In the genomic region with DNA sequence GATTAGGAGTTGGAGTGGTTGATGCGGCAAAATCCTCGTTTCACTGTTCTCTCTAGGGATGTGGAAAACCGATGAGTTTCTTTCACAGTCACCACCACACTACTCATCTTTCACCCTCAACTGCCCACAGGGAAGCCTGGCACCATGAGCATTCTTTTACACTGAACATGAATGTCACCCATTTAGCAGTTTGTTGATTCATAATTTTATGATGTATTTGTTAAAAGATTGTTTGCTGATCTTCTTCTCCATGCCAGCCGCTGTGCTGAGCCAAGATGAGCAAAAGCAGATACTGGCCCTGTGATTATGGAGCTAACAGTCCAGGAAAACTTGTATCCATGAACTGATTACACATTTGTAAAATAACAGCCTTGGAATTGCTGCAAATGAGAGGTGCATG, we compare ENCODE assay signal across 36 cellular contexts. TPM values are rescaled to one million over a fixed set of nuclear protein-coding genes. Genes with fewer than 3 reads are reported as not detected.
"Had no signal": no experiment of that assay in that cellular context is flagged by ENCODE, and none has a peak within 500 bp of the region (broad histone marks: within the 10 kb centered on the region; RNA-seq: fewer than 3 reads in every experiment).

No MANE protein-coding gene starts in this region.

- DNase-seq: activated CD4-positive, alpha-beta memory T cell treated with anti-CD3 and anti-CD28 coated beads, Interleukin-2, amount 10 ng/mL, durations not matched to agents 7 days and 5 days; activated CD4-positive, alpha-beta T cell treated with anti-CD3 and anti-CD28 coated beads for 1 hour; activated CD4-positive, alpha-beta T cell treated with anti-CD3 and anti-CD28 coated beads for 36 hours; activated CD4-positive, alpha-beta T cell treated with anti-CD3 and anti-CD28 coated beads for 48 hours; activated CD4-positive, alpha-beta T cell treated with anti-CD3 and anti-CD28 coated beads, Interleukin-2, amount 10 ng/mL, durations not matched to agents 7 days and 5 days; activated CD4-positive, alpha-beta T cell treated with anti-CD3 and anti-CD28 coated beads, Interleukin-2, amount 50 U/mL, for 48 hours; activated CD4-positive, CD25-positive, alpha-beta regulatory T cell; activated CD8-positive, alpha-beta memory T cell treated with anti-CD3 and anti-CD28 coated beads for 24 hours; activated CD8-positive, alpha-beta memory T cell treated with anti-CD3 and anti-CD28 coated beads, Interleukin-2, amount 10 ng/mL, durations not matched to agents 7 days and 5 days; activated CD8-positive, alpha-beta memory T cell treated with anti-CD3 and anti-CD28 coated beads, Interleukin-2, amount 50 U/mL, for 48 hours; activated CD8-positive, alpha-beta T cell treated with anti-CD3 and anti-CD28 coated beads, Interleukin-2, amount 10 ng/mL, durations not matched to agents 7 days and 5 days; activated effector memory CD4-positive, alpha-beta T cell treated with Interleukin-2 at 50 U/mL for 16 hours; activated gamma-delta T cell; activated naive CD4-positive, alpha-beta T cell treated with anti-CD3 and anti-CD28 coated beads, Interleukin-2, amount 50 U/mL, for 16 hours; activated naive CD4-positive, alpha-beta T cell treated with Interleukin-2 at 50 U/mL for 16 hours; activated naive CD8-positive, alpha-beta T cell treated with anti-CD3 and anti-CD28 coated beads for 36 hours; activated T-cell treated with anti-CD3 and anti-CD28 coated beads, Interleukin-2, amount 50 U/mL, for 24 hours; activated T-cell treated with anti-CD3 and anti-CD28 coated beads, Interleukin-2, amount 50 U/mL, for 48 hours; adrenal gland; amniotic stem cell; aorta; body of pancreas; brain microvascular endothelial cell; central memory CD4-positive, alpha-beta T cell; T-helper 17 cell; T1000; WERI-Rb-1 had no signal

- H3K9me3 ChIP-seq: adrenal gland, body of pancreas, breast epithelium had no signal

- H3K27ac Mint-ChIP-seq: activated CD4-positive, alpha-beta memory T cell treated with anti-CD3 and anti-CD28 coated beads, Interleukin-2, amount 10 ng/mL, durations not matched to agents 7 days and 5 days; activated CD4-positive, alpha-beta T cell treated with anti-CD3 and anti-CD28 coated beads for 36 hours; activated CD4-positive, alpha-beta T cell treated with anti-CD3 and anti-CD28 coated beads, Interleukin-2, amount 10 ng/mL, durations not matched to agents 7 days and 5 days; activated CD8-positive, alpha-beta memory T cell treated with anti-CD3 and anti-CD28 coated beads, Interleukin-2, amount 10 ng/mL, durations not matched to agents 7 days and 5 days; activated CD8-positive, alpha-beta T cell treated with anti-CD3 and anti-CD28 coated beads, Interleukin-2, amount 10 ng/mL, durations not matched to agents 7 days and 5 days; activated naive CD4-positive, alpha-beta T cell treated with anti-CD3 and anti-CD28 coated beads, Interleukin-2, amount 50 U/mL, for 72 hours; activated naive CD8-positive, alpha-beta T cell treated with anti-CD3 and anti-CD28 coated beads for 36 hours; activated T-cell treated with anti-CD3 and anti-CD28 coated beads, Interleukin-2, amount 50 U/mL, for 24 hours; activated T-helper 2 cell treated with anti-CD3 and anti-CD28 coated beads, Interferon-gamma antibody, Interleukin-2, Interleukin-4, amounts not matched to agents 10 μg/mL and 5 μg/mL and 100 μg/mL, durations not matched to agents 14 hours and 24 hours and 36 hours; T-helper 17 cell; WTC11 had no signal

- H3K36me3 ChIP-seq: adrenal gland, brain microvascular endothelial cell, breast epithelium, WERI-Rb-1 had no signal

- H3K27me3 ChIP-seq: adrenal gland, body of pancreas, brain microvascular endothelial cell, breast epithelium had no signal

- H3K36me3 Mint-ChIP-seq: activated CD8-positive, alpha-beta memory T cell treated with anti-CD3 and anti-CD28 coated beads, Interleukin-2, amount 10 ng/mL, durations not matched to agents 7 days and 5 days; activated naive CD4-positive, alpha-beta T cell treated with anti-CD3 and anti-CD28 coated beads, Interleukin-2, amount 50 U/mL, for 72 hours; activated naive CD8-positive, alpha-beta T cell treated with anti-CD3 and anti-CD28 coated beads for 36 hours; WTC11 had no signal

- ATAC-seq: activated CD4-positive, alpha-beta T cell treated with anti-CD3 and anti-CD28 coated beads for 36 hours; activated CD4-positive, CD25-positive, alpha-beta regulatory T cell treated with anti-CD3 and anti-CD28 coated beads, Interleukin-2, amount 50 U/mL, for 24 hours; activated CD8-positive, alpha-beta memory T cell treated with anti-CD3 and anti-CD28 coated beads, Interleukin-2, amount 10 ng/mL, durations not matched to agents 7 days and 5 days; activated CD8-positive, alpha-beta T cell treated with anti-CD3 and anti-CD28 coated beads, Interleukin-2, amount 10 ng/mL, durations not matched to agents 7 days and 5 days; activated naive CD4-positive, alpha-beta T cell treated with anti-CD3 and anti-CD28 coated beads, Interleukin-2, amount 50 U/mL, for 72 hours; body of pancreas; T-helper 17 cell; WTC11 had no signal

- H3K27ac ChIP-seq: adrenal gland, body of pancreas, brain microvascular endothelial cell, breast epithelium, WERI-Rb-1 had no signal

- H3K4me3 Mint-ChIP-seq: activated CD4-positive, alpha-beta memory T cell treated with anti-CD3 and anti-CD28 coated beads, Interleukin-2, amount 10 ng/mL, durations not matched to agents 7 days and 5 days; activated CD4-positive, alpha-beta T cell treated with anti-CD3 and anti-CD28 coated beads for 36 hours; activated CD4-positive, alpha-beta T cell treated with anti-CD3 and anti-CD28 coated beads, Interleukin-2, amount 10 ng/mL, durations not matched to agents 7 days and 5 days; activated CD8-positive, alpha-beta memory T cell treated with anti-CD3 and anti-CD28 coated beads, Interleukin-2, amount 10 ng/mL, durations not matched to agents 7 days and 5 days; activated CD8-positive, alpha-beta T cell treated with anti-CD3 and anti-CD28 coated beads, Interleukin-2, amount 10 ng/mL, durations not matched to agents 7 days and 5 days; activated naive CD8-positive, alpha-beta T cell treated with anti-CD3 and anti-CD28 coated beads for 36 hours; activated T-cell treated with anti-CD3 and anti-CD28 coated beads, Interleukin-2, amount 50 U/mL, for 24 hours; T-helper 17 cell; WTC11 had no signal

- H3K4me3 ChIP-seq: adrenal gland, body of pancreas, breast epithelium had no signal

- H3K9me3 Mint-ChIP-seq: activated CD4-positive, alpha-beta memory T cell treated with anti-CD3 and anti-CD28 coated beads, Interleukin-2, amount 10 ng/mL, durations not matched to agents 7 days and 5 days; activated CD4-positive, alpha-beta T cell treated with anti-CD3 and anti-CD28 coated beads, Interleukin-2, amount 10 ng/mL, durations not matched to agents 7 days and 5 days; activated naive CD4-positive, alpha-beta T cell treated with anti-CD3 and anti-CD28 coated beads, Interleukin-2, amount 50 U/mL, for 72 hours; activated naive CD8-positive, alpha-beta T cell treated with anti-CD3 and anti-CD28 coated beads for 36 hours; activated T-cell treated with anti-CD3 and anti-CD28 coated beads, Interleukin-2, amount 50 U/mL, for 24 hours; activated T-helper 2 cell treated with anti-CD3 and anti-CD28 coated beads, Interferon-gamma antibody, Interleukin-2, Interleukin-4, amounts not matched to agents 10 μg/mL and 5 μg/mL and 100 μg/mL, durations not matched to agents 14 hours and 24 hours and 36 hours; WTC11 had no signal

- H3K4me1 ChIP-seq: adrenal gland, breast epithelium had no signal

- H3K4me1 Mint-ChIP-seq: activated CD4-positive, alpha-beta memory T cell treated with anti-CD3 and anti-CD28 coated beads, Interleukin-2, amount 10 ng/mL, durations not matched to agents 7 days and 5 days; activated CD4-positive, alpha-beta T cell treated with anti-CD3 and anti-CD28 coated beads for 36 hours; activated CD4-positive, alpha-beta T cell treated with anti-CD3 and anti-CD28 coated beads, Interleukin-2, amount 10 ng/mL, durations not matched to agents 7 days and 5 days; activated naive CD8-positive, alpha-beta T cell treated with anti-CD3 and anti-CD28 coated beads for 36 hours; T-helper 17 cell had no signal

RNA-seq across cellular contexts. Expression of a gene that starts 3.9 kb away (rescaled TPM):
- total RNA-seq: activated CD4-positive, alpha-beta memory T cell treated with anti-CD3 and anti-CD28 coated beads, Interleukin-2, amount 10 ng/mL, durations not matched to agents 7 days and 5 days; activated CD4-positive, alpha-beta T cell treated with anti-CD3 and anti-CD28 coated beads for 36 hours; activated CD4-positive, alpha-beta T cell treated with anti-CD3 and anti-CD28 coated beads, Interleukin-2, amount 10 ng/mL, durations not matched to agents 7 days and 5 days; activated CD8-positive, alpha-beta memory T cell treated with anti-CD3 and anti-CD28 coated beads, Interleukin-2, amount 10 ng/mL, durations not matched to agents 7 days and 5 days; activated CD8-positive, alpha-beta T cell treated with anti-CD3 and anti-CD28 coated beads, Interleukin-2, amount 10 ng/mL, durations not matched to agents 7 days and 5 days; activated naive CD4-positive, alpha-beta T cell treated with anti-CD3 and anti-CD28 coated beads, Interleukin-2, amount 50 U/mL, for 72 hours; activated naive CD8-positive, alpha-beta T cell treated with anti-CD3 and anti-CD28 coated beads for 36 hours; activated T-helper 2 cell treated with anti-CD3 and anti-CD28 coated beads, Interferon-gamma antibody, Interleukin-2, Interleukin-4, amounts not matched to agents 10 μg/mL and 5 μg/mL and 100 μg/mL, durations not matched to agents 14 hours and 24 hours and 36 hours; aorta; astrocyte; body of pancreas; cardiac septum; cerebellum; T-helper 17 cell; T-helper 2 cell treated with Interferon-gamma antibody and Interleukin-4, amounts not matched to agents 100 ng/mL and 5 ng/mL, for 36 hours; WTC11 had no signal

RNA-seq across cellular contexts. Expression of a gene that starts 29.7 kb away (rescaled TPM):
- total RNA-seq: activated CD4-positive, alpha-beta memory T cell treated with anti-CD3 and anti-CD28 coated beads, Interleukin-2, amount 10 ng/mL, durations not matched to agents 7 days and 5 days; activated CD4-positive, alpha-beta T cell treated with anti-CD3 and anti-CD28 coated beads for 36 hours; activated CD4-positive, alpha-beta T cell treated with anti-CD3 and anti-CD28 coated beads, Interleukin-2, amount 10 ng/mL, durations not matched to agents 7 days and 5 days; activated CD8-positive, alpha-beta memory T cell treated with anti-CD3 and anti-CD28 coated beads, Interleukin-2, amount 10 ng/mL, durations not matched to agents 7 days and 5 days; activated CD8-positive, alpha-beta T cell treated with anti-CD3 and anti-CD28 coated beads, Interleukin-2, amount 10 ng/mL, durations not matched to agents 7 days and 5 days; activated naive CD4-positive, alpha-beta T cell treated with anti-CD3 and anti-CD28 coated beads, Interleukin-2, amount 50 U/mL, for 72 hours; activated naive CD8-positive, alpha-beta T cell treated with anti-CD3 and anti-CD28 coated beads for 36 hours; activated T-helper 2 cell treated with anti-CD3 and anti-CD28 coated beads, Interferon-gamma antibody, Interleukin-2, Interleukin-4, amounts not matched to agents 10 μg/mL and 5 μg/mL and 100 μg/mL, durations not matched to agents 14 hours and 24 hours and 36 hours; adrenal gland; aorta; astrocyte; cardiac septum; cerebellum; T-helper 17 cell; T-helper 2 cell treated with Interferon-gamma antibody and Interleukin-4, amounts not matched to agents 100 ng/mL and 5 ng/mL, for 36 hours; WTC11 had no signal

RNA-seq across cellular contexts. Expression of a gene that starts 31.8 kb away (rescaled TPM):
- total RNA-seq: activated CD4-positive, alpha-beta memory T cell treated with anti-CD3 and anti-CD28 coated beads, Interleukin-2, amount 10 ng/mL, durations not matched to agents 7 days and 5 days; activated CD4-positive, alpha-beta T cell treated with anti-CD3 and anti-CD28 coated beads for 36 hours; activated CD4-positive, alpha-beta T cell treated with anti-CD3 and anti-CD28 coated beads, Interleukin-2, amount 10 ng/mL, durations not matched to agents 7 days and 5 days; activated CD8-positive, alpha-beta memory T cell treated with anti-CD3 and anti-CD28 coated beads, Interleukin-2, amount 10 ng/mL, durations not matched to agents 7 days and 5 days; activated CD8-positive, alpha-beta T cell treated with anti-CD3 and anti-CD28 coated beads, Interleukin-2, amount 10 ng/mL, durations not matched to agents 7 days and 5 days; activated naive CD4-positive, alpha-beta T cell treated with anti-CD3 and anti-CD28 coated beads, Interleukin-2, amount 50 U/mL, for 72 hours; activated naive CD8-positive, alpha-beta T cell treated with anti-CD3 and anti-CD28 coated beads for 36 hours; activated T-helper 2 cell treated with anti-CD3 and anti-CD28 coated beads, Interferon-gamma antibody, Interleukin-2, Interleukin-4, amounts not matched to agents 10 μg/mL and 5 μg/mL and 100 μg/mL, durations not matched to agents 14 hours and 24 hours and 36 hours; adrenal gland; aorta; astrocyte; body of pancreas; cardiac septum; cerebellum; T-helper 17 cell; T-helper 2 cell treated with Interferon-gamma antibody and Interleukin-4, amounts not matched to agents 100 ng/mL and 5 ng/mL, for 36 hours; WTC11 had no signal

RNA-seq across cellular contexts. Expression of a gene that starts 48.1 kb away (rescaled TPM):
- total RNA-seq: activated CD4-positive, alpha-beta memory T cell treated with anti-CD3 and anti-CD28 coated beads, Interleukin-2, amount 10 ng/mL, durations not matched to agents 7 days and 5 days; activated CD4-positive, alpha-beta T cell treated with anti-CD3 and anti-CD28 coated beads for 36 hours; activated CD4-positive, alpha-beta T cell treated with anti-CD3 and anti-CD28 coated beads, Interleukin-2, amount 10 ng/mL, durations not matched to agents 7 days and 5 days; activated CD8-positive, alpha-beta memory T cell treated with anti-CD3 and anti-CD28 coated beads, Interleukin-2, amount 10 ng/mL, durations not matched to agents 7 days and 5 days; activated CD8-positive, alpha-beta T cell treated with anti-CD3 and anti-CD28 coated beads, Interleukin-2, amount 10 ng/mL, durations not matched to agents 7 days and 5 days; activated naive CD4-positive, alpha-beta T cell treated with anti-CD3 and anti-CD28 coated beads, Interleukin-2, amount 50 U/mL, for 72 hours; activated naive CD8-positive, alpha-beta T cell treated with anti-CD3 and anti-CD28 coated beads for 36 hours; activated T-helper 2 cell treated with anti-CD3 and anti-CD28 coated beads, Interferon-gamma antibody, Interleukin-2, Interleukin-4, amounts not matched to agents 10 μg/mL and 5 μg/mL and 100 μg/mL, durations not matched to agents 14 hours and 24 hours and 36 hours; adrenal gland; aorta; astrocyte; body of pancreas; breast epithelium; cardiac septum; cerebellum; T-helper 17 cell; T-helper 2 cell treated with Interferon-gamma antibody and Interleukin-4, amounts not matched to agents 100 ng/mL and 5 ng/mL, for 36 hours; WTC11 had no signal
